Comparison of ENCODE assay signal across 25 cellular contexts in genomic region chr12:32047846-32048245, GRCh38. TPM values are rescaled to one million over a fixed set of nuclear protein-coding genes. Genes with fewer than 3 reads are reported as not detected.
DNase-seq lines count a peak whose midpoint lies in the region; ATAC-seq and TF ChIP-seq lines count a peak whose summit lies in the region.
"Had no signal": no experiment of that assay in that cellular context is flagged by ENCODE, and none has a peak within 500 bp of the region (broad histone marks: within the 10 kb centered on the region; RNA-seq: fewer than 3 reads in every experiment).

No MANE protein-coding gene starts in this region.

- TF ChIP-seq POLR2A in erythroblast (IDR thresholded peaks at IDR 0.05; ENCODE audit: low read length), result no peak

- H3K27ac Mint-ChIP-seq in activated naive CD4-positive, alpha-beta T cell treated with anti-CD3 and anti-CD28 coated beads, Interleukin-2, amount 50 U/mL, for 72 hours, result peak overlapping the region; percentile 53 to 87
- no peak overlapping the region for H3K27ac Mint-ChIP-seq in stimulated activated effector memory CD8-positive, alpha-beta T cell treated with anti-CD3 and anti-CD28 coated beads, Interleukin-12 subunit alpha, Interleukin-12 subunit beta, amount 100 ng/mL, for 72 hours
- no peak overlapping the region for H3K27ac Mint-ChIP-seq in activated CD8-positive, alpha-beta memory T cell treated with anti-CD3 and anti-CD28 coated beads, Interleukin-2, amount 10 ng/mL, durations not matched to agents 7 days and 5 days
- H3K27ac Mint-ChIP-seq: activated CD4-positive, alpha-beta T cell treated with anti-CD3 and anti-CD28 coated beads, Interleukin-2, amount 10 ng/mL, durations not matched to agents 7 days and 5 days; activated naive CD4-positive, alpha-beta T cell treated with anti-CD3 and anti-CD28 coated beads, Interleukin-2, amount 50 U/mL, for 24 hours; stimulated activated memory B cell treated with anti-CD40 and anti-IgM and Interleukin-4, amounts not matched to agents 10 μg/mL and 1 μg/mL and 100 μg/mL, for 72 hours; T-helper 2 cell treated with Interferon-gamma antibody and Interleukin-4, amounts not matched to agents 5 μg/mL and 100 μg/mL, for 36 hours; type B pancreatic cell had no signal

- no peak overlapping the region for H3K4me3 Mint-ChIP-seq in stimulated activated effector memory CD8-positive, alpha-beta T cell treated with anti-CD3 and anti-CD28 coated beads, Interleukin-12 subunit alpha, Interleukin-12 subunit beta, amount 100 ng/mL, for 72 hours
- H3K4me3 Mint-ChIP-seq in activated CD8-positive, alpha-beta memory T cell treated with anti-CD3 and anti-CD28 coated beads, Interleukin-2, amount 10 ng/mL, durations not matched to agents 7 days and 5 days, result no peak overlapping the region
- H3K4me3 Mint-ChIP-seq: activated CD4-positive, alpha-beta T cell treated with anti-CD3 and anti-CD28 coated beads, Interleukin-2, amount 10 ng/mL, durations not matched to agents 7 days and 5 days; activated naive CD4-positive, alpha-beta T cell treated with anti-CD3 and anti-CD28 coated beads, Interleukin-2, amount 50 U/mL, for 24 hours; CD14-positive monocyte; nephron; stimulated activated memory B cell treated with anti-CD40 and anti-IgM and Interleukin-4, amounts not matched to agents 10 μg/mL and 1 μg/mL and 100 μg/mL, for 72 hours; T-helper 2 cell treated with Interferon-gamma antibody and Interleukin-4, amounts not matched to agents 5 μg/mL and 100 μg/mL, for 36 hours; type B pancreatic cell had no signal

- peaks cover 20 to 21% of the 10 kb centered on the region in 2 donors for H3K36me3 Mint-ChIP-seq in activated naive CD4-positive, alpha-beta T cell treated with anti-CD3 and anti-CD28 coated beads, Interleukin-2, amount 50 U/mL, for 72 hours
- H3K36me3 Mint-ChIP-seq in stimulated activated effector memory CD8-positive, alpha-beta T cell treated with anti-CD3 and anti-CD28 coated beads, Interleukin-12 subunit alpha, Interleukin-12 subunit beta, amount 100 ng/mL, for 72 hours, result peaks cover 6% of the 10 kb centered on the region
- H3K36me3 Mint-ChIP-seq in activated CD8-positive, alpha-beta memory T cell treated with anti-CD3 and anti-CD28 coated beads, Interleukin-2, amount 10 ng/mL, durations not matched to agents 7 days and 5 days, result peaks cover 13% of the 10 kb centered on the region
- H3K36me3 Mint-ChIP-seq: CD14-positive monocyte; stimulated activated memory B cell treated with anti-CD40 and anti-IgM and Interleukin-4, amounts not matched to agents 10 μg/mL and 1 μg/mL and 100 μg/mL, for 72 hours had no signal

- H3K9me3 Mint-ChIP-seq in activated naive CD4-positive, alpha-beta T cell treated with anti-CD3 and anti-CD28 coated beads, Interleukin-2, amount 50 U/mL, for 72 hours, result peaks cover 18 to 19% of the 10 kb centered on the region in 2 donors
- peaks cover 11% of the 10 kb centered on the region for H3K9me3 Mint-ChIP-seq in stimulated activated effector memory CD8-positive, alpha-beta T cell treated with anti-CD3 and anti-CD28 coated beads, Interleukin-12 subunit alpha, Interleukin-12 subunit beta, amount 100 ng/mL, for 72 hours
- peaks cover 9% of the 10 kb centered on the region for H3K9me3 Mint-ChIP-seq in activated CD8-positive, alpha-beta memory T cell treated with anti-CD3 and anti-CD28 coated beads, Interleukin-2, amount 10 ng/mL, durations not matched to agents 7 days and 5 days (ENCODE audit: low read depth)

- CTCF ChIA-PET in activated CD8-positive, alpha-beta memory T cell treated with anti-CD3 and anti-CD28 coated beads, Interleukin-2, amount 10 ng/mL, durations not matched to agents 7 days and 5 days (lab: Charles Lee), result interaction anchor here (1.6 kb wide), 1 partner anchor 13 kb away, joined by 4 read pairs; no protein-coding TSS in a partner anchor

- no peak for DNase-seq in activated naive CD4-positive, alpha-beta T cell treated with anti-CD3 and anti-CD28 coated beads, Interleukin-2, amount 50 U/mL, for 72 hours (ENCODE audit: low spot score in 2 of 2)
- DNase-seq in activated naive CD4-positive, alpha-beta T cell treated with Interleukin-2 at 50 U/mL for 16 hours, result no peak
- DNase-seq in OCI-M1 (lab: John Stamatoyannopoulos, UW) (peak; percentile 85), erythroblast (lab: John Stamatoyannopoulos, UW) (peak; percentile 84 to 96), RKO (ENCODE audit: low spot score) (no peak), NCI-H526 (lab: John Stamatoyannopoulos, UW) (no peak)
- no peak for DNase-seq in stimulated activated effector memory CD8-positive, alpha-beta T cell treated with anti-CD3 and anti-CD28 coated beads, Interleukin-12 subunit alpha, Interleukin-12 subunit beta, amount 100 ng/mL, for 72 hours (ENCODE audit: low spot score in 2 of 2)
- DNase-seq in activated CD8-positive, alpha-beta memory T cell treated with anti-CD3 and anti-CD28 coated beads, Interleukin-2, amount 10 ng/mL, durations not matched to agents 7 days and 5 days, result no peak
- DNase-seq: activated CD4-positive, alpha-beta T cell treated with anti-CD3 and anti-CD28 coated beads, Interleukin-2, amount 10 ng/mL, durations not matched to agents 7 days and 5 days; anterior cingulate cortex; GM23248; IMR-90; MV-4-11; NCI-H1436 treated with DMSO at 0.1 percent for 48 hours; NCI-H2171 treated with DMSO at 0.1 percent for 48 hours; NCI-H69; ovary; SIG-M5; WERI-Rb-1 had no signal

- no peaks in the 10 kb centered on the region for H3K4me1 Mint-ChIP-seq in stimulated activated effector memory CD8-positive, alpha-beta T cell treated with anti-CD3 and anti-CD28 coated beads, Interleukin-12 subunit alpha, Interleukin-12 subunit beta, amount 100 ng/mL, for 72 hours
- H3K4me1 Mint-ChIP-seq in activated CD8-positive, alpha-beta memory T cell treated with anti-CD3 and anti-CD28 coated beads, Interleukin-2, amount 10 ng/mL, durations not matched to agents 7 days and 5 days, result no peaks in the 10 kb centered on the region

- no peaks in the 10 kb centered on the region for H3K27me3 Mint-ChIP-seq in activated CD8-positive, alpha-beta memory T cell treated with anti-CD3 and anti-CD28 coated beads, Interleukin-2, amount 10 ng/mL, durations not matched to agents 7 days and 5 days
- H3K27me3 Mint-ChIP-seq: activated CD4-positive, alpha-beta T cell treated with anti-CD3 and anti-CD28 coated beads, Interleukin-2, amount 10 ng/mL, durations not matched to agents 7 days and 5 days; activated naive CD4-positive, alpha-beta T cell treated with anti-CD3 and anti-CD28 coated beads, Interleukin-2, amount 50 U/mL, for 24 hours; stimulated activated memory B cell treated with anti-CD40 and anti-IgM and Interleukin-4, amounts not matched to agents 10 μg/mL and 1 μg/mL and 100 μg/mL, for 72 hours; type B pancreatic cell had no signal

- peak in 1 of 2 donors; percentile 85 for ATAC-seq in activated naive CD4-positive, alpha-beta T cell treated with anti-CD3 and anti-CD28 coated beads, Interleukin-2, amount 50 U/mL, for 72 hours
- ATAC-seq in stimulated activated effector memory CD8-positive, alpha-beta T cell treated with anti-CD3 and anti-CD28 coated beads, Interleukin-12 subunit alpha, Interleukin-12 subunit beta, amount 100 ng/mL, for 72 hours, result peak; percentile 53
- ATAC-seq in activated CD8-positive, alpha-beta memory T cell treated with anti-CD3 and anti-CD28 coated beads, Interleukin-2, amount 10 ng/mL, durations not matched to agents 7 days and 5 days, result no peak
- ATAC-seq: stimulated activated memory B cell treated with anti-CD40 and anti-IgM and Interleukin-4, amounts not matched to agents 10 μg/mL and 1 μg/mL and 100 μg/mL, for 72 hours had no signal

RNA-seq across cellular contexts. Expression of gene BICD1, which starts 58.8 kb away (rescaled TPM):
- 10 to 100 TPM; 15.1 to 18.4 TPM for total RNA-seq in activated naive CD4-positive, alpha-beta T cell treated with anti-CD3 and anti-CD28 coated beads, Interleukin-2, amount 50 U/mL, for 72 hours
- total RNA-seq in activated CD8-positive, alpha-beta memory T cell treated with anti-CD3 and anti-CD28 coated beads, Interleukin-2, amount 10 ng/mL, durations not matched to agents 7 days and 5 days, result 10 to 100 TPM; 20.0 to 22.6 TPM

Comparison
In these comparisons a context has a peak if more than half of its experiments do, and no peak if none do; other contexts are left out.
1. DNase-seq: peak in OCI-M1 (single experiment) and erythroblast (2 of 2); none in activated naive CD4-positive, alpha-beta T cell treated with anti-CD3 and anti-CD28 coated beads, Interleukin-2, amount 50 U/mL, for 72 hours (0 of 2), activated naive CD4-positive, alpha-beta T cell treated with Interleukin-2 at 50 U/mL for 16 hours (single experiment), stimulated activated effector memory CD8-positive, alpha-beta T cell treated with anti-CD3 and anti-CD28 coated beads, Interleukin-12 subunit alpha, Interleukin-12 subunit beta, amount 100 ng/mL, for 72 hours (0 of 2), activated CD8-positive, alpha-beta memory T cell treated with anti-CD3 and anti-CD28 coated beads, Interleukin-2, amount 10 ng/mL, durations not matched to agents 7 days and 5 days (single experiment), RKO (single experiment) and NCI-H526 (0 of 2).
2. H3K27ac Mint-ChIP-seq: peak in activated naive CD4-positive, alpha-beta T cell treated with anti-CD3 and anti-CD28 coated beads, Interleukin-2, amount 50 U/mL, for 72 hours (2 of 2); none in stimulated activated effector memory CD8-positive, alpha-beta T cell treated with anti-CD3 and anti-CD28 coated beads, Interleukin-12 subunit alpha, Interleukin-12 subunit beta, amount 100 ng/mL, for 72 hours (single experiment) and activated CD8-positive, alpha-beta memory T cell treated with anti-CD3 and anti-CD28 coated beads, Interleukin-2, amount 10 ng/mL, durations not matched to agents 7 days and 5 days (single experiment).